Comparison of ENCODE assay signal across 15 cellular contexts in genomic region chr16:72073831-72074230, GRCh38. TPM values are rescaled to one million over a fixed set of nuclear protein-coding genes. Genes with fewer than 3 reads are reported as not detected.
DNase-seq lines count a peak whose midpoint lies in the region; ATAC-seq and TF ChIP-seq lines count a peak whose summit lies in the region.
"Had no signal": no experiment of that assay in that cellular context is flagged by ENCODE, and none has a peak within 500 bp of the region (broad histone marks: within the 10 kb centered on the region; RNA-seq: fewer than 3 reads in every experiment).

No MANE protein-coding gene starts in this region.

- ATAC-seq in left cardiac atrium (peak; percentile 89 to 95), upper lobe of right lung (peak; percentile 56)

- H3K9me3 ChIP-seq in upper lobe of right lung, result no peaks in the 10 kb centered on the region

- no peak overlapping the region for H3K27ac ChIP-seq in upper lobe of right lung

- H3K27me3 ChIP-seq in upper lobe of right lung, result no peaks in the 10 kb centered on the region

- intact Hi-C loops in left cardiac atrium (cut with DNase I), result no loop called here
- intact Hi-C loops in upper lobe of right lung (cut with DNase I), result no loop called here

- peak; percentile 7 for DNase-seq in cerebellar cortex (ENCODE audit: low spot score)
- peak; percentile 58 for DNase-seq in left cardiac atrium
- peak in 41 of 56 donors; percentile 7 to 77 (median 36) for DNase-seq in nucleus accumbens (lab: John Stamatoyannopoulos, UW)
- no peak for DNase-seq in upper lobe of right lung
- DNase-seq in SIG-M5 treated with dmso at 0.1 percent for 504 hours (lab: John Stamatoyannopoulos, UW; ENCODE audit: unreplicated experiment), result no peak
- DNase-seq in NCI-H2171 (lab: John Stamatoyannopoulos, UW), result no peak
- DNase-seq in NCI-H1105 treated with DMSO at 0.1 percent for 48 hours (lab: John Stamatoyannopoulos, UW), result no peak
- DNase-seq: activated naive CD4-positive, alpha-beta T cell; HFFc6; NCI-H1417; NCI-H446; SIG-M5; stimulated activated CD4-positive, alpha-beta T cell treated with anti-CD3 and anti-CD28 coated beads, Interleukin-15, amount 100 ng/mL, for 24 hours; T-helper 9 cell had no signal

- TF ChIP-seq CTCF in upper lobe of right lung (IDR thresholded peaks at IDR 0.05), result no peak

- H3K4me1 ChIP-seq in upper lobe of right lung, result peaks cover 3% of the 10 kb centered on the region

- H3K4me3 ChIP-seq in upper lobe of right lung, result no peak overlapping the region

- peaks cover 6% of the 10 kb centered on the region for H3K36me3 ChIP-seq in upper lobe of right lung

RNA-seq across cellular contexts. Expression of gene HPR, which starts 10.8 kb away (rescaled TPM):
- total RNA-seq in left cardiac atrium, result 10 to 100 TPM in 1 of 2 donors, 1 to 10 TPM in 1; 9.2 to 18.1 TPM
- 2.7 TPM for total RNA-seq in upper lobe of right lung
- total RNA-seq: B cell, HFFc6 had no signal

RNA-seq across cellular contexts. Expression of gene HP, which starts 19.5 kb away (rescaled TPM):
- total RNA-seq in left cardiac atrium (100 to 1,000 TPM; 192 to 348 TPM), upper lobe of right lung (94.2 TPM)
- total RNA-seq: B cell, HFFc6 had no signal

RNA-seq across cellular contexts. Expression of gene TXNL4B, which starts 19.6 kb away (rescaled TPM):
- total RNA-seq in left cardiac atrium (1 to 10 TPM; 6.5 to 7.8 TPM), upper lobe of right lung (11.5 TPM)

RNA-seq across cellular contexts. Expression of gene DHX38, which starts 19.8 kb away (rescaled TPM):
- total RNA-seq in left cardiac atrium (10 to 100 TPM; 33.5 to 45.3 TPM), upper lobe of right lung (53.5 TPM)

Comparison
In these comparisons a context has a peak if more than half of its experiments do, and no peak if none do; other contexts are left out.
1. DNase-seq: peak in cerebellar cortex (single experiment), left cardiac atrium (single experiment) and nucleus accumbens (41 of 56); none in upper lobe of right lung (single experiment), SIG-M5 treated with dmso at 0.1 percent for 504 hours (single experiment), NCI-H2171 (single experiment) and NCI-H1105 treated with DMSO at 0.1 percent for 48 hours (single experiment).